Comparison of ENCODE assay signal across 8 cellular contexts in the genomic region with DNA sequence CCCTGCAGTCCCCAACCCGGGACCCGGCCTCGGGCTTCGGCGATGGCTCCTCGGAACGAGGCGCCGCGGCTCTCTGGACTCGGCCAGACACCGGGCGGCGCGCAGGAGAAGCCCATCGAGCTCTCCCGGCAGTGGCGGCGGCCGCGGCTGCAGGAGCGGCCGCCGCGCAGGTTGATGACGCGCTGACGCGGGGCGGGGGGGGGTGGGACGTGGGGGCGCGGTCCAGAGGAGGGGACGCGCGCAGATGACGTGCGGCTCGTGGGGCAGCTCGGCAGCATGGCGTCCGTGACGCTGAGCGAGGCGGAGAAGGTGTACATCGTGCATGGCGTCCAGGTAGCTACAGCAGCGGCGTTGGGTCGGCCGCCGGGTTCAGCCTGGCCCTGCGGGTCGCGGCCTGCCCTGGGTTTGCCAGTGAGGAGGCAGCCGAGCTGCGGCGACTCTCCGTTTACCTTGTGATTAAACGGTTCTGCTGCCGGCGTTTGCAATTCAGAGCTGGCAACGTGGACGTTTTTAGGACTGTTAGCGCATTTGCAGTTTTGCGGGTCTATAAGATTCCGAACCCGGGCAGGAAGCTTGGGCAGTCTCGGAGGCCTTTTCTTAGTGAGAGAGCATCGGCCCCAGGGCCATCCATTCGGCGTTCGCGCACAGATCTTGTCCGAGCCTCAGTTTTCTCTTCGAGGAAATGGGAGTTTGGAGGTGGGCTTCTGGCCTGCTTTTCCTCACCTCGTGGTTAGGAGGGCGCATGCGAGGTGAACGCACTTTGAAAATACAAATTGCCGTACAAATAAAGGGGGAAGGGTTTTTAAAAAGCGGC. TPM values are rescaled to one million over a fixed set of nuclear protein-coding genes. Genes with fewer than 3 reads are reported as not detected.
A peak's percentile ranks its signal among the peaks of the same experiment; 100 is the strongest.
DNase-seq lines count a peak whose midpoint lies in the region; ATAC-seq and TF ChIP-seq lines count a peak whose summit lies in the region.

A gene (plus strand): TSS at position 243 of the 814 bp plus-strand sequence. CDS start 34 bp downstream, at position 277.
A gene with protein sequence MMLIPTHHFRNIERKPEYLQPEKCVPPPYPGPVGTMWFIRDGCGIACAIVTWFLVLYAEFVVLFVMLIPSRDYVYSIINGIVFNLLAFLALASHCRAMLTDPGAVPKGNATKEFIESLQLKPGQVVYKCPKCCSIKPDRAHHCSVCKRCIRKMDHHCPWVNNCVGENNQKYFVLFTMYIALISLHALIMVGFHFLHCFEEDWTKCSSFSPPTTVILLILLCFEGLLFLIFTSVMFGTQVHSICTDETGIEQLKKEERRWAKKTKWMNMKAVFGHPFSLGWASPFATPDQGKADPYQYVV (minus strand): TSS at position 173 of the 814 bp plus-strand sequence. CDS start 16,738 bp downstream, outside the sequence.

- TF ChIP-seq CTCF in OCI-LY3 (IDR thresholded peaks at IDR 0.05; ENCODE audit: low read depth, low read length), result no peak
- TF ChIP-seq CTCF in epithelial cell of esophagus (IDR thresholded peaks at IDR 0.05; ENCODE audit: insufficient read depth, low read depth, low read length, missing control alignments), result no peak
- no peak for TF ChIP-seq CTCF in mucosa of descending colon (IDR thresholded peaks at IDR 0.05)

- H3K27ac ChIP-seq in OCI-LY3 (ENCODE audit: low read length), result peak within 1 kb of the TSS; percentile 36

- no peaks in the 10 kb centered on the region for H3K9me3 ChIP-seq in OCI-LY3 (ENCODE audit: insufficient read depth, low read length)
- no peaks in the 10 kb centered on the region for H3K9me3 ChIP-seq in mucosa of descending colon

- H3K4me1 ChIP-seq in OCI-LY3 (ENCODE audit: low read length) (peaks cover 24% of the 10 kb centered on the region), mucosa of descending colon (ENCODE audit: low read depth) (peaks cover 41% of the 10 kb centered on the region)

- peak within 1 kb of the TSS; percentile 79 for H2AFZ ChIP-seq in OCI-LY3 (ENCODE audit: low read depth, low read length)

- intact Hi-C loops in mucosa of descending colon (cut with DNase I, micrococcal nuclease), result no loop called here

- H3K4me3 ChIP-seq in OCI-LY3 (ENCODE audit: low read length) (peak within 1 kb of the TSS; percentile 81), epithelial cell of esophagus (ENCODE audit: low read length) (peak within 1 kb of the TSS; percentile 95), mucosa of descending colon (peak within 1 kb of the TSS; percentile 80)

- ATAC-seq in GM19467 (IDR thresholded peaks at IDR 0.05; ENCODE audit: unreplicated experiment) (peak; percentile 66), mucosa of descending colon (peak; percentile 90)

- peak within 1 kb of the TSS; percentile 92 for H3K4me2 ChIP-seq in OCI-LY3 (ENCODE audit: low read length)

- H3K9ac ChIP-seq in OCI-LY3 (ENCODE audit: low read length), result peak within 1 kb of the TSS; percentile 86

- peaks cover 90% of the 10 kb centered on the region for H3K79me2 ChIP-seq in OCI-LY3 (ENCODE audit: low read length)

- H3K36me3 ChIP-seq in OCI-LY3 (replicated peaks; ENCODE audit: low read depth, low read length) (peaks cover 33% of the 10 kb centered on the region), mucosa of descending colon (ENCODE audit: low read depth) (no peaks in the 10 kb centered on the region)

- H4K20me1 ChIP-seq in OCI-LY3 (ENCODE audit: insufficient read depth, low read length), result peaks cover 43% of the 10 kb centered on the region

- DNase-seq in COLO668 (lab: John Stamatoyannopoulos, UW; ENCODE audit: unreplicated experiment) (peak; percentile 88), HPDE6-E6E7 (ENCODE audit: extremely low spot score) (peak; percentile 37), activated T-cell treated with anti-CD3 and anti-CD28 coated beads for 24 hours (ENCODE audit: low read depth) (peak; percentile 79), epithelial cell of esophagus (ENCODE audit: low read depth) (peak; percentile 95), mucosa of descending colon (peak; percentile 90 to 93 (median 91))
- peak; percentile 70 to 73 for DNase-seq in stimulated activated CD8-positive, alpha-beta memory T cell treated with anti-CD3 and anti-CD28 coated beads, Interleukin-4, amount 100 ng/mL, for 1 hour (ENCODE audit: low read depth in 2 of 2, low spot score in 1 of 2)

- no peaks in the 10 kb centered on the region for H3K27me3 ChIP-seq in OCI-LY3 (ENCODE audit: low read depth, low read length)

RNA-seq across cellular contexts. Expression of the first gene that starts in this region (rescaled TPM):
- 10 to 100 TPM; 23.2 to 26.2 (median 24.4) TPM for total RNA-seq in mucosa of descending colon

RNA-seq across cellular contexts. Expression of the second gene that starts in this region (rescaled TPM):
- 100 to 1,000 TPM in 2 of 3 donors, 10 to 100 TPM in 1; 94.7 to 204 (median 143) TPM for total RNA-seq in mucosa of descending colon

Comparison
In these comparisons a context has a peak if more than half of its experiments do, and no peak if none do; other contexts are left out.
1. Peak in every context shown above with its lines: DNase-seq, ATAC-seq, H3K4me3 ChIP-seq and H3K27ac ChIP-seq.
2. DNase-seq: peak in every context shown above with its lines; median percentile 95 in epithelial cell of esophagus; 91 in mucosa of descending colon; 88 in COLO668; 79 in activated T-cell treated with anti-CD3 and anti-CD28 coated beads for 24 hours; 72 in stimulated activated CD8-positive, alpha-beta memory T cell treated with anti-CD3 and anti-CD28 coated beads, Interleukin-4, amount 100 ng/mL, for 1 hour; 37 in HPDE6-E6E7.